In the genomic region with DNA sequence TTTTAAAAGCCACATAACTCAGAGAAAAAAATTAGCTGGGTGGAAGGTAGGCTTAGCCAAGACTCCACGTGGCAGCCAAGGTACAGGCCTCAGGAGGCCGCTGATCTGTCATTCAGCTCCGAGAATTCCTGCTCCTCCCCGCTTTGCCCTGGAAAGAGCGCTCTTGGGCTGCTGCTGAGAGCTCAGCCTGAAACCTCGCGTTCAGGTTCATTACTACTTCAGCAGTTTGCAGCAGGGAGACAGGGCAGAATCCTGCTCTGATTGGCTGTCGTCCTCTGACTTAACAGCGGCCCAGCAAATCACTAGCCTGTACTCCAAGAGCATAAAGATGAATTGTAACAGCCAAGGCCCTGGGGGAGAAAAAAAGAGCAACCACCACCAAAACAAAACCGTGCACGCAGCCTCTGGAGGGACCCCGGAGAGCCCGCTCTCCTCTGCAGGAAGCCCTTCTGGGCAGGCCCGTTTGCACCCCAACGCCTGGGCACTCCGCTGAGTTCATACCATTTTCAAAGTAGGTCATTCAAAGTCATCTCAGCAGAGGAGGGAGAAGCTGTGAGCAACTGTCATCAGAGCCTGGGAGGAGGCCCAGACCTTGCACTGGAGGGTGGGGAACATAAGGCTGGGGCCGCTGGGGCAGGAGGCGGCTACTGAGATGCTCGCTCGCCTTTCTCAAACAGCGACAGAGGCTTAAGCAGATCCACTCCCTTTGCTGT, we compare ENCODE assay signal across 1 cellular context.
TF ChIP-seq lines count a peak whose summit lies in the region.

No MANE protein-coding gene starts in this region.

TF ChIP-seq in HCT116, 20 proteins besides CTCF, POLR2A, EP300 and RAD21 (continued from another document):
- TF ChIP-seq, protein P1, sequence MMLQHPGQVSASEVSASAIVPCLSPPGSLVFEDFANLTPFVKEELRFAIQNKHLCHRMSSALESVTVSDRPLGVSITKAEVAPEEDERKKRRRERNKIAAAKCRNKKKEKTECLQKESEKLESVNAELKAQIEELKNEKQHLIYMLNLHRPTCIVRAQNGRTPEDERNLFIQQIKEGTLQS (IDR thresholded peaks at IDR 0.05), result no peak
- TF ChIP-seq ELF1 (IDR thresholded peaks at IDR 0.05; ENCODE audit: borderline replicate concordance, low read depth) (no peak), CEBPB (IDR thresholded peaks at IDR 0.05; ENCODE audit: low read depth) (no peak)
- TF ChIP-seq, protein P2, sequence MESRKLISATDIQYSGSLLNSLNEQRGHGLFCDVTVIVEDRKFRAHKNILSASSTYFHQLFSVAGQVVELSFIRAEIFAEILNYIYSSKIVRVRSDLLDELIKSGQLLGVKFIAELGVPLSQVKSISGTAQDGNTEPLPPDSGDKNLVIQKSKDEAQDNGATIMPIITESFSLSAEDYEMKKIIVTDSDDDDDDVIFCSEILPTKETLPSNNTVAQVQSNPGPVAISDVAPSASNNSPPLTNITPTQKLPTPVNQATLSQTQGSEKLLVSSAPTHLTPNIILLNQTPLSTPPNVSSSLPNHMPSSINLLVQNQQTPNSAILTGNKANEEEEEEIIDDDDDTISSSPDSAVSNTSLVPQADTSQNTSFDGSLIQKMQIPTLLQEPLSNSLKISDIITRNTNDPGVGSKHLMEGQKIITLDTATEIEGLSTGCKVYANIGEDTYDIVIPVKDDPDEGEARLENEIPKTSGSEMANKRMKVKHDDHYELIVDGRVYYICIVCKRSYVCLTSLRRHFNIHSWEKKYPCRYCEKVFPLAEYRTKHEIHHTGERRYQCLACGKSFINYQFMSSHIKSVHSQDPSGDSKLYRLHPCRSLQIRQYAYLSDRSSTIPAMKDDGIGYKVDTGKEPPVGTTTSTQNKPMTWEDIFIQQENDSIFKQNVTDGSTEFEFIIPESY (IDR thresholded peaks at IDR 0.05; ENCODE audit: extremely low read depth, insufficient replicate concordance, low read length), result no peak
TF ChIP-seq in HCT116: peak in this region for 0.
